1 cellular context compared by ENCODE assay signal in the genomic region with DNA sequence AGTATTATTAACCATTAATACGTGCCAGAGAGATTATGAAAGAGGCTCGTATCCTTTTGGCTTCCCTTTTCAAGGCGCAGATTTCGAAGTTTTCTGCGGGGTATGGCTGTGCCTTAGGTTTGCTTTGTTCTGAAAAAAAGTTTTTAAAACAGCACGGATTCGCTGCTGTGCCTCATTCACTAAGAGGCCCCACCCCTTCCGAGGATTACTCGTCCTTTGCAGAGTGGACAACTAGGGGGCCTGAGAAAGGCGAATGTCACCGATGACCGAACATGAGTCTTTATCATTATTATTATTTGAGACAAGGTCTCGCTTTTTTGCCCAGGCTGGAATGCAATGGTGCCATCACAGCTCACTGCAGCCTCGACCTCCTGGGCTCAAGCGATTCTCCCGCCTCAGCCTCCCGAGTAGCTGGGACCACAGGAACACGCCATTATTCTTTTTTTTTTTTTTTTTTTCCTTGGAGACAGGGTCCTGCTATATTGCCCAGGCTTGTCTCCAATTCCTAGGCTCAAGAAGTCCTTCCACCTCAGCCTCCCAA.
TF ChIP-seq lines count a peak whose summit lies in the region.

No MANE protein-coding gene starts in this region.

TF ChIP-seq in K562, 482 proteins besides CTCF, POLR2A, EP300 and RAD21 (continued from another document):
- 0 out of 2 replicates have a peak, but pooled peaks have one; percentile 19 for TF ChIP-seq ZBTB40 (IDR thresholded peaks at IDR 0.05)
- no peak for TF ChIP-seq ZBTB40 (CRISPR knock-in tag; IDR thresholded peaks at IDR 0.05)
- TF ChIP-seq PCBP2 (IDR thresholded peaks at IDR 0.05; ENCODE audit: low read depth, low read length, poor library complexity, severe bottlenecking) = no peak
- TF ChIP-seq ZNF76 (CRISPR knock-in tag; IDR thresholded peaks at IDR 0.05; ENCODE audit: borderline replicate concordance) = no peak
- TF ChIP-seq ZNF121 (CRISPR knock-in tag; conservative IDR thresholded peaks at IDR 0.05) = peak; percentile 24; the same call in 1 of the 2 replicates
- no peak for TF ChIP-seq LCOR (CRISPR knock-in tag; IDR thresholded peaks at IDR 0.05)
- TF ChIP-seq MBD2 (IDR thresholded peaks at IDR 0.05; ENCODE audit: borderline replicate concordance, low read depth) = no peak
- TF ChIP-seq ATF1 (CRISPR knock-in tag; IDR thresholded peaks at IDR 0.05) = no peak
- no peak for TF ChIP-seq ATF1 (tag; IDR thresholded peaks at IDR 0.05)
- TF ChIP-seq, protein P1, sequence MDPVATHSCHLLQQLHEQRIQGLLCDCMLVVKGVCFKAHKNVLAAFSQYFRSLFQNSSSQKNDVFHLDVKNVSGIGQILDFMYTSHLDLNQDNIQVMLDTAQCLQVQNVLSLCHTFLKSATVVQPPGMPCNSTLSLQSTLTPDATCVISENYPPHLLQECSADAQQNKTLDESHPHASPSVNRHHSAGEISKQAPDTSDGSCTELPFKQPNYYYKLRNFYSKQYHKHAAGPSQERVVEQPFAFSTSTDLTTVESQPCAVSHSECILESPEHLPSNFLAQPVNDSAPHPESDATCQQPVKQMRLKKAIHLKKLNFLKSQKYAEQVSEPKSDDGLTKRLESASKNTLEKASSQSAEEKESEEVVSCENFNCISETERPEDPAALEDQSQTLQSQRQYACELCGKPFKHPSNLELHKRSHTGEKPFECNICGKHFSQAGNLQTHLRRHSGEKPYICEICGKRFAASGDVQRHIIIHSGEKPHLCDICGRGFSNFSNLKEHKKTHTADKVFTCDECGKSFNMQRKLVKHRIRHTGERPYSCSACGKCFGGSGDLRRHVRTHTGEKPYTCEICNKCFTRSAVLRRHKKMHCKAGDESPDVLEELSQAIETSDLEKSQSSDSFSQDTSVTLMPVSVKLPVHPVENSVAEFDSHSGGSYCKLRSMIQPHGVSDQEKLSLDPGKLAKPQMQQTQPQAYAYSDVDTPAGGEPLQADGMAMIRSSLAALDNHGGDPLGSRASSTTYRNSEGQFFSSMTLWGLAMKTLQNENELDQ (CRISPR knock-in tag; IDR thresholded peaks at IDR 0.05; ENCODE audit: borderline replicate concordance) = no peak
- 0 out of 2 replicates have a peak, but pooled peaks have one; percentile 31 for TF ChIP-seq HDAC2 (IDR thresholded peaks at IDR 0.05)
- TF ChIP-seq FOXP1 (CRISPR knock-in tag; IDR thresholded peaks at IDR 0.05) = no peak
TF ChIP-seq in K562: peak in this region for 16.
